10 cellular contexts compared by ENCODE assay signal in genomic region chr6:106167105-106167814, GRCh38.
DNase-seq lines count a peak whose midpoint lies in the region; ATAC-seq and TF ChIP-seq lines count a peak whose summit lies in the region.
"Had no signal": no experiment of that assay in that cellular context is flagged by ENCODE, and none has a peak within 500 bp of the region (broad histone marks: within the 10 kb centered on the region; RNA-seq: fewer than 3 reads in every experiment).

No MANE protein-coding gene starts in this region.

- ATAC-seq in HG02763 (IDR thresholded peaks at IDR 0.05; ENCODE audit: unreplicated experiment), result peak; percentile 49
- ATAC-seq in stimulated activated memory B cell treated with anti-CD40 and anti-IgM and Interleukin-4, amounts not matched to agents 10 μg/mL and 1 μg/mL and 100 μg/mL, for 72 hours, result no peak
- ATAC-seq in Right ventricle myocardium inferior, result no peak

- no peaks in the 10 kb centered on the region for H3K27me3 ChIP-seq in KMS-11 (ENCODE audit: insufficient read depth, low read depth)
- H3K27me3 ChIP-seq in osteoblast (ENCODE audit: insufficient read depth, low read length), result no peaks in the 10 kb centered on the region

- no peak overlapping the region for H3K4me3 ChIP-seq in KMS-11 (IDR thresholded peaks at IDR 0.05; ENCODE audit: insufficient read depth, low read depth, low read length)
- H3K4me3 ChIP-seq in osteoblast (ENCODE audit: insufficient read depth, low read length), result no peak overlapping the region

- peaks cover 5% of the 10 kb centered on the region for H3K36me3 Mint-ChIP-seq in activated naive CD4-positive, alpha-beta T cell treated with anti-CD3 and anti-CD28 coated beads, Interleukin-2, amount 10 ng/mL, durations not matched to agents 7 days and 5 days
- peaks cover 6% of the 10 kb centered on the region for H3K36me3 Mint-ChIP-seq in stimulated activated memory B cell treated with anti-CD40 and anti-IgM and Interleukin-4, amounts not matched to agents 10 μg/mL and 1 μg/mL and 100 μg/mL, for 72 hours

- H4K20me1 ChIP-seq in KMS-11 (ENCODE audit: insufficient read depth) (no peaks in the 10 kb centered on the region), osteoblast (ENCODE audit: insufficient read depth, low read length) (no peaks in the 10 kb centered on the region)

- H3K4me3 Mint-ChIP-seq in activated naive CD4-positive, alpha-beta T cell treated with anti-CD3 and anti-CD28 coated beads, Interleukin-2, amount 10 ng/mL, durations not matched to agents 7 days and 5 days, result no peak overlapping the region
- H3K4me3 Mint-ChIP-seq in stimulated activated memory B cell treated with anti-CD40 and anti-IgM and Interleukin-4, amounts not matched to agents 10 μg/mL and 1 μg/mL and 100 μg/mL, for 72 hours, result no peak overlapping the region

- TF ChIP-seq CTCF in KMS-11 (conservative IDR thresholded peaks at IDR 0.05; ENCODE audit: low read depth, low read length) (no peak), osteoblast (IDR thresholded peaks at IDR 0.05; ENCODE audit: extremely low read depth, low read depth, low read length) (no peak)

- H2AFZ ChIP-seq in KMS-11 (ENCODE audit: low read depth) (no peak overlapping the region), osteoblast (ENCODE audit: low read length) (no peak overlapping the region)

- no peak for DNase-seq in activated naive CD4-positive, alpha-beta T cell treated with anti-CD3 and anti-CD28 coated beads, Interleukin-2, amount 10 ng/mL, durations not matched to agents 7 days and 5 days
- DNase-seq in activated naive CD4-positive, alpha-beta T cell treated with anti-CD3 and anti-CD28 coated beads, Interleukin-2, amount 50 U/mL, for 16 hours, result no peak
- no peak for DNase-seq in stimulated activated CD4-positive, alpha-beta T cell treated with anti-CD3 and anti-CD28 coated beads, Interleukin-15, amount 100 ng/mL, for 24 hours
- DNase-seq in Right ventricle myocardium inferior (ENCODE audit: missing footprints), result no peak
- DNase-seq in osteoblast (ENCODE audit: insufficient read length, low spot score, missing footprints), result no peak
- DNase-seq: GOT3, occipital lobe had no signal

- H3K9me3 ChIP-seq in osteoblast (ENCODE audit: low read depth, low read length), result no peaks in the 10 kb centered on the region

- H3K79me2 ChIP-seq in KMS-11 (ENCODE audit: insufficient read depth, low read depth) (peaks cover 33% of the 10 kb centered on the region), osteoblast (ENCODE audit: insufficient read depth, low read length) (no peaks in the 10 kb centered on the region)

- no peaks in the 10 kb centered on the region for H3K36me3 ChIP-seq in KMS-11 (ENCODE audit: insufficient read depth)
- H3K36me3 ChIP-seq in osteoblast (ENCODE audit: insufficient read depth, low read length), result no peaks in the 10 kb centered on the region

- H3K4me1 Mint-ChIP-seq in activated naive CD4-positive, alpha-beta T cell treated with anti-CD3 and anti-CD28 coated beads, Interleukin-2, amount 10 ng/mL, durations not matched to agents 7 days and 5 days, result peaks cover 51% of the 10 kb centered on the region
- peaks cover 60% of the 10 kb centered on the region for H3K4me1 Mint-ChIP-seq in stimulated activated memory B cell treated with anti-CD40 and anti-IgM and Interleukin-4, amounts not matched to agents 10 μg/mL and 1 μg/mL and 100 μg/mL, for 72 hours

- H3K27ac ChIP-seq in KMS-11 (peak overlapping the region; percentile 99), osteoblast (ENCODE audit: low read depth, low read length) (no peak overlapping the region)

- peak overlapping the region; percentile 99 for H3K4me2 ChIP-seq in KMS-11
- H3K4me2 ChIP-seq in osteoblast (ENCODE audit: insufficient read depth, low read length), result no peak overlapping the region

- peak overlapping the region; percentile 59 for H3K9ac ChIP-seq in KMS-11

- H3K27ac Mint-ChIP-seq in activated naive CD4-positive, alpha-beta T cell treated with anti-CD3 and anti-CD28 coated beads, Interleukin-2, amount 10 ng/mL, durations not matched to agents 7 days and 5 days, result peak overlapping the region; percentile 74
- peak overlapping the region; percentile 74 for H3K27ac Mint-ChIP-seq in stimulated activated memory B cell treated with anti-CD40 and anti-IgM and Interleukin-4, amounts not matched to agents 10 μg/mL and 1 μg/mL and 100 μg/mL, for 72 hours

- H3K9me3 Mint-ChIP-seq in activated naive CD4-positive, alpha-beta T cell treated with anti-CD3 and anti-CD28 coated beads, Interleukin-2, amount 10 ng/mL, durations not matched to agents 7 days and 5 days, result peaks cover 4% of the 10 kb centered on the region
- no peaks in the 10 kb centered on the region for H3K9me3 Mint-ChIP-seq in stimulated activated memory B cell treated with anti-CD40 and anti-IgM and Interleukin-4, amounts not matched to agents 10 μg/mL and 1 μg/mL and 100 μg/mL, for 72 hours

- no peaks in the 10 kb centered on the region for H3K27me3 Mint-ChIP-seq in activated naive CD4-positive, alpha-beta T cell treated with anti-CD3 and anti-CD28 coated beads, Interleukin-2, amount 10 ng/mL, durations not matched to agents 7 days and 5 days
- no peaks in the 10 kb centered on the region for H3K27me3 Mint-ChIP-seq in stimulated activated memory B cell treated with anti-CD40 and anti-IgM and Interleukin-4, amounts not matched to agents 10 μg/mL and 1 μg/mL and 100 μg/mL, for 72 hours

- intact Hi-C loops in Right ventricle myocardium inferior (cut with DNase I), result no loop called here

- CTCF ChIA-PET in activated naive CD4-positive, alpha-beta T cell treated with anti-CD3 and anti-CD28 coated beads, Interleukin-2, amount 10 ng/mL, durations not matched to agents 7 days and 5 days (lab: Charles Lee), result interaction anchor here (1.0 to 1.3 kb wide), 2 partner anchors 11 to 21 kb away, joined by 3 to 6 read pairs; no protein-coding TSS in a partner anchor

- H3K4me1 ChIP-seq in KMS-11 (ENCODE audit: low read depth, poor library complexity, severe bottlenecking) (peaks cover 74% of the 10 kb centered on the region), osteoblast (ENCODE audit: insufficient read depth, low read length) (peaks cover 28% of the 10 kb centered on the region)
